Comparison of ENCODE assay signal across 21 cellular contexts in genomic region chr20:23331951-23332350, GRCh38. TPM values are rescaled to one million over a fixed set of nuclear protein-coding genes. Genes with fewer than 3 reads are reported as not detected.
DNase-seq lines count a peak whose midpoint lies in the region; ATAC-seq, FAIRE-seq and TF ChIP-seq lines count a peak whose summit lies in the region.
"Had no signal": no experiment of that assay in that cellular context is flagged by ENCODE, and none has a peak within 500 bp of the region (broad histone marks: within the 10 kb centered on the region; RNA-seq: fewer than 3 reads in every experiment).

No MANE protein-coding gene starts in this region.

- no peaks in the 10 kb centered on the region for H3K9me3 ChIP-seq in OCI-LY3 (ENCODE audit: insufficient read depth, low read length)
- H3K9me3 ChIP-seq in GM12878 (replicated peaks; ENCODE audit: control insufficient read depth, insufficient read depth, low read length), result no peaks in the 10 kb centered on the region; the same call in 1 of the 3 replicates
- H3K9me3 ChIP-seq in HepG2 (ENCODE audit: low read length), result no peaks in the 10 kb centered on the region
- H3K9me3 ChIP-seq: neutrophil, right lobe of liver had no signal

- FAIRE-seq in GM12878 (lab: Jason Lieb, UNC) (peak; percentile 83), HepG2 (lab: Jason Lieb, UNC) (peak; percentile 18)
- FAIRE-seq: urothelium cell line had no signal

- TF ChIP-seq EP300 in GM12878 (IDR thresholded peaks at IDR 0.05; ENCODE audit: borderline replicate concordance in 1 of 2, control insufficient read depth in 1 of 2, low read depth in 2 of 2, low read length in 2 of 2) (no peak), HepG2 (IDR thresholded peaks at IDR 0.05; ENCODE audit: low read depth in 2 of 2, low read length in 2 of 2) (no peak), HepG2 (CRISPR knock-in tag; IDR thresholded peaks at IDR 0.05; ENCODE audit: borderline replicate concordance) (no peak)

- no peaks in the 10 kb centered on the region for H3K27me3 Mint-ChIP-seq in stimulated activated naive CD8-positive, alpha-beta T cell treated with anti-CD3 and anti-CD28 coated beads, Interleukin-15, amount 100 ng/mL, for 72 hours
- H3K27me3 Mint-ChIP-seq: activated naive CD8-positive, alpha-beta T cell treated with anti-CD3 and anti-CD28 coated beads, Interleukin-2, amount 50 U/mL, for 24 hours had no signal

- H3K4me1 Mint-ChIP-seq in stimulated activated naive CD8-positive, alpha-beta T cell treated with anti-CD3 and anti-CD28 coated beads, Interleukin-15, amount 100 ng/mL, for 72 hours, result peaks cover 12% of the 10 kb centered on the region

- H3K4me1 ChIP-seq in OCI-LY3 (ENCODE audit: low read length), result peaks cover 12% of the 10 kb centered on the region
- peaks cover 17% of the 10 kb centered on the region for H3K4me1 ChIP-seq in GM12878 (ENCODE audit: control insufficient read depth, insufficient read depth, low read length)
- peaks cover 8% of the 10 kb centered on the region for H3K4me1 ChIP-seq in HepG2 (ENCODE audit: insufficient read depth, low read length)
- H3K4me1 ChIP-seq: right lobe of liver had no signal

- H3K27ac ChIP-seq in OCI-LY3 (ENCODE audit: low read length) (no peak overlapping the region), GM12878 (ENCODE audit: control insufficient read depth, insufficient read depth) (no peak overlapping the region), HepG2 (ENCODE audit: extremely low read length, insufficient read depth, low read length) (no peak overlapping the region)
- H3K27ac ChIP-seq: neutrophil, right lobe of liver, WERI-Rb-1 had no signal

- H3K9ac ChIP-seq in OCI-LY3 (ENCODE audit: low read length) (no peak overlapping the region), GM12878 (ENCODE audit: control insufficient read depth, insufficient read depth, low read length) (no peak overlapping the region), HepG2 (ENCODE audit: insufficient read depth, low read depth, low read length) (no peak overlapping the region)

- H3K79me2 ChIP-seq in OCI-LY3 (ENCODE audit: low read length) (no peaks in the 10 kb centered on the region), GM12878 (ENCODE audit: control insufficient read depth, insufficient read depth, low read length) (no peaks in the 10 kb centered on the region), HepG2 (ENCODE audit: insufficient read depth, low read length) (no peaks in the 10 kb centered on the region)

- H3K4me2 ChIP-seq in OCI-LY3 (ENCODE audit: low read length) (peak overlapping the region; percentile 47), GM12878 (ENCODE audit: control insufficient read depth, insufficient read depth) (no peak overlapping the region), HepG2 (ENCODE audit: low read depth, low read length) (no peak overlapping the region)
- H3K4me2 ChIP-seq: GM23338 had no signal

- H3K27ac Mint-ChIP-seq in stimulated activated naive CD8-positive, alpha-beta T cell treated with anti-CD3 and anti-CD28 coated beads, Interleukin-15, amount 100 ng/mL, for 72 hours, result peak overlapping the region in 1 of 2 donors; percentile 2
- H3K27ac Mint-ChIP-seq: activated naive CD8-positive, alpha-beta T cell treated with anti-CD3 and anti-CD28 coated beads, Interleukin-2, amount 50 U/mL, for 24 hours; CD8-positive, alpha-beta memory T cell; effector memory CD8-positive, alpha-beta T cell; GM23338 had no signal

- in situ Hi-C loops in GM12878 (cut with MboI), result no loop called here
- in situ Hi-C loops in HepG2 (cut with HindIII; ENCODE audit: extremely low pct_ligation_motif_present, low pct_unique_long_range_greater_than_20kb), result no loop called here

- no peak for TF ChIP-seq RAD21 in GM12878 (IDR thresholded peaks at IDR 0.05; ENCODE audit: insufficient read depth, low read depth, low read length)
- TF ChIP-seq RAD21 in HepG2 (CRISPR knock-in tag; IDR thresholded peaks at IDR 0.05), result no peak

- peaks cover 6% of the 10 kb centered on the region for H3K36me3 ChIP-seq in OCI-LY3 (replicated peaks; ENCODE audit: low read depth, low read length)
- H3K36me3 ChIP-seq in GM12878 (ENCODE audit: control insufficient read depth in 2 of 2, insufficient read depth in 2 of 2, low read length in 1 of 2), result no peaks in the 10 kb centered on the region
- H3K36me3 ChIP-seq in HepG2 (replicated peaks in 1 of 2; ENCODE audit: control insufficient read depth in 1 of 2, insufficient read depth in 2 of 2, low read length in 2 of 2), result no peaks in the 10 kb centered on the region
- H3K36me3 ChIP-seq: neutrophil, right lobe of liver, WERI-Rb-1 had no signal

- intact Hi-C loops in GM12878 (cut with micrococcal nuclease; ENCODE audit: unreplicated experiment) (no loop called here), HepG2 (cut with micrococcal nuclease; ENCODE audit: unreplicated experiment) (no loop called here)

- H3K27me3 ChIP-seq in OCI-LY3 (ENCODE audit: low read depth, low read length) (no peaks in the 10 kb centered on the region), GM12878 (replicated peaks in 1 of 2; ENCODE audit: control insufficient read depth in 2 of 2, insufficient read depth in 2 of 2, low read length in 1 of 2) (no peaks in the 10 kb centered on the region), HepG2 (ENCODE audit: control insufficient read depth in 1 of 2, insufficient read depth in 2 of 2, low read length in 2 of 2) (no peaks in the 10 kb centered on the region)
- H3K27me3 ChIP-seq: neutrophil, right lobe of liver had no signal

- ATAC-seq in GM12878 (no peak), HepG2 (no peak)
- ATAC-seq in stimulated activated naive CD8-positive, alpha-beta T cell treated with anti-CD3 and anti-CD28 coated beads, Interleukin-15, amount 100 ng/mL, for 72 hours, result no peak
- ATAC-seq: activated naive CD8-positive, alpha-beta T cell treated with anti-CD3 and anti-CD28 coated beads, Interleukin-2, amount 50 U/mL, for 24 hours; effector memory CD8-positive, alpha-beta T cell; GM23338; left lobe of liver had no signal

- peak; percentile 57 for DNase-seq in Daoy (ENCODE audit: low read depth)
- no peak for DNase-seq in GM12878 (ENCODE audit: low read depth, low spot score)
- no peak for DNase-seq in HepG2 (ENCODE audit: low spot score)
- DNase-seq in stimulated activated CD4-positive, alpha-beta T cell treated with anti-CD3 and anti-CD28 coated beads, Interleukin-4, amount 100 ng/mL, for 4 hours, result no peak
- DNase-seq in stimulated activated naive CD8-positive, alpha-beta T cell treated with anti-CD3 and anti-CD28 coated beads, Interleukin-15, amount 100 ng/mL, for 72 hours, result no peak
- DNase-seq in activated CD4-positive, alpha-beta T cell treated with anti-CD3 and anti-CD28 coated beads, Interleukin-2, amount 50 U/mL, for 1 hour, result no peak
- no peak for DNase-seq in erythroblast (lab: John Stamatoyannopoulos, UW)
- DNase-seq: activated naive CD8-positive, alpha-beta T cell treated with anti-CD3 and anti-CD28 coated beads, Interleukin-2, amount 50 U/mL, for 24 hours; CD8-positive, alpha-beta memory T cell; cerebellar nuclear complex; effector memory CD8-positive, alpha-beta T cell; foreskin melanocyte; NCI-H1417; NCI-H82; right lobe of liver; WERI-Rb-1 had no signal

- no peak for TF ChIP-seq CTCF in OCI-LY3 (IDR thresholded peaks at IDR 0.05; ENCODE audit: low read depth, low read length)
- TF ChIP-seq CTCF in GM12878 (IDR thresholded peaks at IDR 0.05 in 2 of 3, conservative IDR thresholded peaks at IDR 0.05 in 1 of 3; ENCODE audit: control insufficient read depth in 2 of 3, extremely low read depth in 1 of 3, insufficient read depth in 1 of 3, low read depth in 3 of 3, low read length in 3 of 3), result no peak
- no peak for TF ChIP-seq CTCF in HepG2 (CRISPR knock-in tag; IDR thresholded peaks at IDR 0.05)

- RAD21 ChIA-PET in GM12878 (lab: Charles Lee; ENCODE audit: unreplicated experiment), result interaction anchor here (0.6 to 0.9 kb wide), 2 partner anchors 9 to 20 kb away, joined by 3 read pairs; no protein-coding TSS in a partner anchor

- H4K20me1 ChIP-seq in OCI-LY3 (ENCODE audit: insufficient read depth, low read length), result no peaks in the 10 kb centered on the region
- no peaks in the 10 kb centered on the region; the same call in 1 of the 2 replicates for H4K20me1 ChIP-seq in GM12878 (ENCODE audit: control insufficient read depth, insufficient read depth)
- no peaks in the 10 kb centered on the region for H4K20me1 ChIP-seq in HepG2 (ENCODE audit: insufficient read depth, low read length)

- no peaks in the 10 kb centered on the region for H3K9me3 Mint-ChIP-seq in stimulated activated naive CD8-positive, alpha-beta T cell treated with anti-CD3 and anti-CD28 coated beads, Interleukin-15, amount 100 ng/mL, for 72 hours
- H3K9me3 Mint-ChIP-seq: activated naive CD8-positive, alpha-beta T cell treated with anti-CD3 and anti-CD28 coated beads, Interleukin-2, amount 50 U/mL, for 24 hours; CD8-positive, alpha-beta memory T cell; effector memory CD8-positive, alpha-beta T cell had no signal

- BruUV-seq in GM12878 (replicated peaks; lab: Mats Ljungman, UMichigan) (no TSS peak), HepG2 (replicated peaks; lab: Mats Ljungman, UMichigan) (no TSS peak)

- WGBS in GM12878 (ENCODE audit: insufficient coverage, insufficient replicate concordance, low lambda C conversion rate, missing lambda C conversion rate), result 13% methylated on average over 3 of the region's 3 CpGs
- 50% methylated on average over 3 of the region's 3 CpGs for WGBS in HepG2 (ENCODE audit: low lambda C conversion rate)

- CTCF ChIA-PET in GM12878 (lab: Yijun Ruan, JAX) (interaction anchor here (1.7 kb wide), 1 partner anchor 17 kb away, joined by 6 read pairs; no protein-coding TSS in a partner anchor), HepG2 (lab: Yijun Ruan, JAX; ENCODE audit: low intra/inter-chr PET ratio, low total read pairs) (no interaction called here)

- H3K4me3 ChIP-seq in OCI-LY3 (ENCODE audit: low read length) (no peak overlapping the region), GM12878 (no peak overlapping the region), HepG2 (replicated peaks in 1 of 3; ENCODE audit: insufficient read depth in 1 of 3, low read depth in 2 of 3, low read length in 3 of 3) (no peak overlapping the region)
- H3K4me3 ChIP-seq: GM23338, right lobe of liver had no signal

- H2AFZ ChIP-seq in OCI-LY3 (ENCODE audit: low read depth, low read length) (no peak overlapping the region), GM12878 (ENCODE audit: control insufficient read depth, low read depth, low read length) (no peak overlapping the region), HepG2 (ENCODE audit: low read length) (no peak overlapping the region)
- H2AFZ ChIP-seq: GM23338 had no signal

- no peak overlapping the region for H3K4me3 Mint-ChIP-seq in stimulated activated naive CD8-positive, alpha-beta T cell treated with anti-CD3 and anti-CD28 coated beads, Interleukin-15, amount 100 ng/mL, for 72 hours
- H3K4me3 Mint-ChIP-seq: activated naive CD8-positive, alpha-beta T cell treated with anti-CD3 and anti-CD28 coated beads, Interleukin-2, amount 50 U/mL, for 24 hours; CD8-positive, alpha-beta memory T cell; effector memory CD8-positive, alpha-beta T cell; GM23338 had no signal

- POLR2A ChIA-PET in GM12878 (lab: Charles Lee) (interaction anchor here (0.5 kb wide), 1 partner anchor 89 kb away, joined by 3 read pairs; the partner anchor contains the start of gene NAPB), HepG2 (lab: Yijun Ruan, JAX) (no interaction called here)

- TF ChIP-seq POLR2A in GM12878 (IDR thresholded peaks at IDR 0.05; ENCODE audit: low read depth, low read length), result no peak
- no peak for TF ChIP-seq POLR2A in HepG2 (IDR thresholded peaks at IDR 0.05; ENCODE audit: insufficient read depth in 1 of 2, low read depth in 2 of 2, low read length in 2 of 2)
- TF ChIP-seq POLR2A in erythroblast (IDR thresholded peaks at IDR 0.05; ENCODE audit: low read length), result no peak

- SMC1A ChIA-PET in GM12878 (lab: Charles Lee; ENCODE audit: uncharacterized antibody, unreplicated experiment), result interaction anchor here (0.6 to 2.5 kb wide), 2 partner anchors 9 to 10 kb away, joined by 3 to 9 read pairs; no protein-coding TSS in a partner anchor

RNA-seq across cellular contexts. Expression of gene NXT1, which starts 18.6 kb away (rescaled TPM):
- total RNA-seq in Daoy (2014; rRNA removed; shearing (Covaris generic)), result 69.6 and 81.5 TPM in 2 replicates
- 7.8 and 8.3 TPM in 2 replicates for total RNA-seq in GM12878 (2013; cell fraction: nucleolus; rRNA removed)
- total RNA-seq in GM12878 (2014; rRNA removed), result 61.5 and 65.2 TPM in 2 replicates
- 32.1 and 36.3 TPM in 2 replicates for total RNA-seq in GM12878 (2014; rRNA removed; fragmentation: Illumina TruSeq; extraction: Trizol)
- total RNA-seq in GM12878 (2021), result 34.4 and 36.9 TPM in 2 replicates
- 20.4 TPM for polyA plus RNA-seq in GM12878 (2011; ENCODE audit: low read depth)
- 38.5 and 50.0 TPM in 2 replicates for polyA plus RNA-seq in GM12878 (2011; rRNA removed)
- 60.6 and 64.5 TPM in 2 replicates for polyA plus RNA-seq in GM12878 (2011; cell fraction: cytosol; rRNA removed)
- polyA plus RNA-seq in GM12878 (2011; cell fraction: nucleus; rRNA removed), result 23.1 and 30.6 TPM in 2 replicates
- 26.5 and 27.2 TPM in 2 replicates for polyA plus RNA-seq in GM12878 (2012)
- 37.9 and 42.6 TPM in 2 replicates for polyA plus RNA-seq in GM12878 (2014; fragmentation: Illumina TruSeq; extraction: Trizol)
- polyA plus RNA-seq in GM12878 (2014; fragmentation: Nextera tagmentation; extraction: Ambion mirVana), result 10 to 100 TPM; 10.2 to 24.2 TPM
- 59.4 and 62.1 TPM in 2 replicates for polyA plus RNA-seq in GM12878 (2014; rRNA removed)
- polyA plus RNA-seq in GM12878 (2016; fragmentation: Nextera tagmentation; extraction: Ambion mirVana), result 10 to 100 TPM; 59.3 to 66.7 TPM
- 26.6 and 35.4 TPM in 2 replicates for polyA minus RNA-seq in GM12878 (2011; rRNA and poly(A)+ RNA removed)
- 10.2 and 11.1 TPM in 2 replicates for polyA minus RNA-seq in GM12878 (2011; cell fraction: cytosol; rRNA and poly(A)+ RNA removed)
- 8.5 and 14.0 TPM in 2 replicates for polyA minus RNA-seq in GM12878 (2011; cell fraction: nucleus; rRNA and poly(A)+ RNA removed)
- 65.9 and 69.7 TPM in 2 replicates for total RNA-seq in HepG2 (2016; rRNA removed; fragmentation: Illumina TruSeq; extraction: Trizol)
- 33.9 and 44.3 TPM in 2 replicates for total RNA-seq in HepG2 (2016; cell fraction: cytosol; rRNA removed; fragmentation: Illumina TruSeq; extraction: Trizol; ENCODE audit: low read depth)
- 66.3 and 67.2 TPM in 2 replicates for total RNA-seq in HepG2 (2016; cell fraction: insoluble cytoplasmic fraction; rRNA removed; fragmentation: Illumina TruSeq; extraction: Trizol)
- total RNA-seq in HepG2 (2016; cell fraction: membrane; rRNA removed; fragmentation: Illumina TruSeq; extraction: Trizol), result 44.7 and 63.8 TPM in 2 replicates
- 24.4 and 28.0 TPM in 2 replicates for total RNA-seq in HepG2 (2016; cell fraction: nucleus; rRNA removed; fragmentation: Illumina TruSeq; extraction: Trizol)
- polyA plus RNA-seq in HepG2 (2011; rRNA removed), result 35.6 and 40.8 TPM in 2 replicates
- polyA plus RNA-seq in HepG2 (2011; cell fraction: cytosol; rRNA removed), result 43.8 and 47.5 TPM in 2 replicates
- 14.7 and 15.8 TPM in 2 replicates for polyA plus RNA-seq in HepG2 (2011; cell fraction: nucleus; rRNA removed)
- 26.7 and 32.9 TPM in 2 replicates for polyA plus RNA-seq in HepG2 (2012)
- polyA plus RNA-seq in HepG2 (2016; cell fraction: cytosol; fragmentation: Illumina TruSeq; extraction: Trizol; ENCODE audit: low read depth), result 18.8 and 30.9 TPM in 2 replicates
- 62.5 and 64.4 TPM in 2 replicates for polyA plus RNA-seq in HepG2 (2016; cell fraction: insoluble cytoplasmic fraction; fragmentation: Illumina TruSeq; extraction: Trizol; ENCODE audit: low read depth)
- polyA plus RNA-seq in HepG2 (2016; cell fraction: membrane; fragmentation: Illumina TruSeq; extraction: Trizol; ENCODE audit: low read depth), result 26.0 and 39.0 TPM in 2 replicates
- 41.7 and 47.7 TPM in 2 replicates for polyA plus RNA-seq in HepG2 (2016; cell fraction: nucleus; fragmentation: Illumina TruSeq; extraction: Trizol; ENCODE audit: insufficient read depth, low read depth)
- 25.3 and 27.2 TPM in 2 replicates for polyA minus RNA-seq in HepG2 (2011; rRNA and poly(A)+ RNA removed; ENCODE audit: low replicate concordance)
- polyA minus RNA-seq in HepG2 (2011; cell fraction: cytosol; rRNA and poly(A)+ RNA removed), result 11.5 and 13.4 TPM in 2 replicates
- polyA minus RNA-seq in HepG2 (2011; cell fraction: nucleus; rRNA and poly(A)+ RNA removed), result 8.2 and 10.1 TPM in 2 replicates

RNA-seq across cellular contexts. Expression of gene GZF1, which starts 30.0 kb away (rescaled TPM):
- total RNA-seq in Daoy (2014; rRNA removed; shearing (Covaris generic)), result 5.8 and 8.1 TPM in 2 replicates
- 11.1 and 12.9 TPM in 2 replicates for total RNA-seq in GM12878 (2013; cell fraction: nucleolus; rRNA removed)
- total RNA-seq in GM12878 (2014; rRNA removed) (8.7 and 14.0 TPM in 2 replicates), GM12878 (2014; rRNA removed; fragmentation: Illumina TruSeq; extraction: Trizol) (7.8 and 9.9 TPM in 2 replicates), GM12878 (2021) (9.5 and 10.7 TPM in 2 replicates), HepG2 (2016; rRNA removed; fragmentation: Illumina TruSeq; extraction: Trizol) (26.0 and 26.4 TPM in 2 replicates)
- polyA plus RNA-seq in GM12878 (2011; ENCODE audit: low read depth), result 3.4 TPM
- polyA plus RNA-seq in GM12878 (2011; rRNA removed) (11.7 and 19.5 TPM in 2 replicates), GM12878 (2014; fragmentation: Illumina TruSeq; extraction: Trizol) (6.2 and 13.5 TPM in 2 replicates), GM12878 (2014; fragmentation: Nextera tagmentation; extraction: Ambion mirVana) (1 to 10 TPM; 2.2 to 2.4 TPM), GM12878 (2014; rRNA removed) (9.5 and 12.4 TPM in 2 replicates), GM12878 (2016; fragmentation: Nextera tagmentation; extraction: Ambion mirVana) (1 to 10 TPM; 6.9 to 7.1 TPM), HepG2 (2011; rRNA removed) (16.9 and 21.9 TPM in 2 replicates)
- 15.6 and 26.4 TPM in 2 replicates for polyA plus RNA-seq in GM12878 (2011; cell fraction: cytosol; rRNA removed)
- 37.0 and 40.5 TPM in 2 replicates for polyA plus RNA-seq in GM12878 (2011; cell fraction: nucleus; rRNA removed)
- 6.3 and 7.3 TPM in 2 replicates for polyA plus RNA-seq in GM12878 (2012)
- 38.7 and 58.2 TPM in 2 replicates for polyA minus RNA-seq in GM12878 (2011; rRNA and poly(A)+ RNA removed)
- 14.8 TPM in 2 replicates for polyA minus RNA-seq in GM12878 (2011; cell fraction: cytosol; rRNA and poly(A)+ RNA removed)
- 31.4 and 51.2 TPM in 2 replicates for polyA minus RNA-seq in GM12878 (2011; cell fraction: nucleus; rRNA and poly(A)+ RNA removed)
- total RNA-seq in HepG2 (2016; cell fraction: cytosol; rRNA removed; fragmentation: Illumina TruSeq; extraction: Trizol; ENCODE audit: low read depth), result 1.9 and 2.6 TPM in 2 replicates
- 22.9 and 24.5 TPM in 2 replicates for total RNA-seq in HepG2 (2016; cell fraction: insoluble cytoplasmic fraction; rRNA removed; fragmentation: Illumina TruSeq; extraction: Trizol)
- total RNA-seq in HepG2 (2016; cell fraction: membrane; rRNA removed; fragmentation: Illumina TruSeq; extraction: Trizol), result 8.6 and 9.9 TPM in 2 replicates
- 19.0 and 22.5 TPM in 2 replicates for total RNA-seq in HepG2 (2016; cell fraction: nucleus; rRNA removed; fragmentation: Illumina TruSeq; extraction: Trizol)
- polyA plus RNA-seq in HepG2 (2011; cell fraction: cytosol; rRNA removed), result 9.4 and 15.6 TPM in 2 replicates
- 66.6 and 67.6 TPM in 2 replicates for polyA plus RNA-seq in HepG2 (2011; cell fraction: nucleus; rRNA removed)
- polyA plus RNA-seq in HepG2 (2012), result 9.0 and 9.7 TPM in 2 replicates
- 0.93 and 1.7 TPM in 2 replicates for polyA plus RNA-seq in HepG2 (2016; cell fraction: cytosol; fragmentation: Illumina TruSeq; extraction: Trizol; ENCODE audit: low read depth)
- 14.6 and 15.6 TPM in 2 replicates for polyA plus RNA-seq in HepG2 (2016; cell fraction: insoluble cytoplasmic fraction; fragmentation: Illumina TruSeq; extraction: Trizol; ENCODE audit: low read depth)
- 3.4 and 4.4 TPM in 2 replicates for polyA plus RNA-seq in HepG2 (2016; cell fraction: membrane; fragmentation: Illumina TruSeq; extraction: Trizol; ENCODE audit: low read depth)
- 27.5 and 33.7 TPM in 2 replicates for polyA plus RNA-seq in HepG2 (2016; cell fraction: nucleus; fragmentation: Illumina TruSeq; extraction: Trizol; ENCODE audit: insufficient read depth, low read depth)
- 48.6 and 69.0 TPM in 2 replicates for polyA minus RNA-seq in HepG2 (2011; rRNA and poly(A)+ RNA removed; ENCODE audit: low replicate concordance)
- 17.5 and 22.3 TPM in 2 replicates for polyA minus RNA-seq in HepG2 (2011; cell fraction: cytosol; rRNA and poly(A)+ RNA removed)
- polyA minus RNA-seq in HepG2 (2011; cell fraction: nucleus; rRNA and poly(A)+ RNA removed), result 37.7 and 38.0 TPM in 2 replicates
